1 cellular context compared by ENCODE assay signal in the genomic region with DNA sequence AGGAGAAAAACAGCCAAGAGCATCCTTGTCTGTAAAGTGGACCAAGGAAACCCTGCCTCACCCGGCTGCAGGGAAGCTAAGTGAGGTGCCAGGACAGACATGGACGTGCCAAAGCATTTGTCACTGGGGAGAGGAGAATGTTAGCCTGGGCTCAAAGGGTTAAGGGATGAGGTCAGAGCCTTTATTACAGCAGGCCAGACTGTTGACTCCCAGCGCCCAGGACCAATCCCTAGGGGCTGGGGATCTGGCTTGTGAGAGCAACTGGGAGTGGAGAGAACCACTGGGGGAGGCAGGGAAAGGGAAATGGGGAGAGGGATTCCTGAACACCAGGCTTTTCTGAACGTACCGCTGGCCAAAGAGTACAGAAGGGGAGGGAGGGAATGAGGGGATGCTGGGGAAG.
TF ChIP-seq lines count a peak whose summit lies in the region.

No MANE protein-coding gene starts in this region.

TF ChIP-seq in SK-N-SH, 30 proteins besides CTCF, POLR2A, EP300 and RAD21:
- TF ChIP-seq, protein P1, sequence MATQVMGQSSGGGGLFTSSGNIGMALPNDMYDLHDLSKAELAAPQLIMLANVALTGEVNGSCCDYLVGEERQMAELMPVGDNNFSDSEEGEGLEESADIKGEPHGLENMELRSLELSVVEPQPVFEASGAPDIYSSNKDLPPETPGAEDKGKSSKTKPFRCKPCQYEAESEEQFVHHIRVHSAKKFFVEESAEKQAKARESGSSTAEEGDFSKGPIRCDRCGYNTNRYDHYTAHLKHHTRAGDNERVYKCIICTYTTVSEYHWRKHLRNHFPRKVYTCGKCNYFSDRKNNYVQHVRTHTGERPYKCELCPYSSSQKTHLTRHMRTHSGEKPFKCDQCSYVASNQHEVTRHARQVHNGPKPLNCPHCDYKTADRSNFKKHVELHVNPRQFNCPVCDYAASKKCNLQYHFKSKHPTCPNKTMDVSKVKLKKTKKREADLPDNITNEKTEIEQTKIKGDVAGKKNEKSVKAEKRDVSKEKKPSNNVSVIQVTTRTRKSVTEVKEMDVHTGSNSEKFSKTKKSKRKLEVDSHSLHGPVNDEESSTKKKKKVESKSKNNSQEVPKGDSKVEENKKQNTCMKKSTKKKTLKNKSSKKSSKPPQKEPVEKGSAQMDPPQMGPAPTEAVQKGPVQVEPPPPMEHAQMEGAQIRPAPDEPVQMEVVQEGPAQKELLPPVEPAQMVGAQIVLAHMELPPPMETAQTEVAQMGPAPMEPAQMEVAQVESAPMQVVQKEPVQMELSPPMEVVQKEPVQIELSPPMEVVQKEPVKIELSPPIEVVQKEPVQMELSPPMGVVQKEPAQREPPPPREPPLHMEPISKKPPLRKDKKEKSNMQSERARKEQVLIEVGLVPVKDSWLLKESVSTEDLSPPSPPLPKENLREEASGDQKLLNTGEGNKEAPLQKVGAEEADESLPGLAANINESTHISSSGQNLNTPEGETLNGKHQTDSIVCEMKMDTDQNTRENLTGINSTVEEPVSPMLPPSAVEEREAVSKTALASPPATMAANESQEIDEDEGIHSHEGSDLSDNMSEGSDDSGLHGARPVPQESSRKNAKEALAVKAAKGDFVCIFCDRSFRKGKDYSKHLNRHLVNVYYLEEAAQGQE (IDR thresholded peaks at IDR 0.05; ENCODE audit: low read depth, low read length), result no peak
- TF ChIP-seq, protein P2, sequence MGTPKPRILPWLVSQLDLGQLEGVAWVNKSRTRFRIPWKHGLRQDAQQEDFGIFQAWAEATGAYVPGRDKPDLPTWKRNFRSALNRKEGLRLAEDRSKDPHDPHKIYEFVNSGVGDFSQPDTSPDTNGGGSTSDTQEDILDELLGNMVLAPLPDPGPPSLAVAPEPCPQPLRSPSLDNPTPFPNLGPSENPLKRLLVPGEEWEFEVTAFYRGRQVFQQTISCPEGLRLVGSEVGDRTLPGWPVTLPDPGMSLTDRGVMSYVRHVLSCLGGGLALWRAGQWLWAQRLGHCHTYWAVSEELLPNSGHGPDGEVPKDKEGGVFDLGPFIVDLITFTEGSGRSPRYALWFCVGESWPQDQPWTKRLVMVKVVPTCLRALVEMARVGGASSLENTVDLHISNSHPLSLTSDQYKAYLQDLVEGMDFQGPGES (IDR thresholded peaks at IDR 0.05; ENCODE audit: low read depth, low read length), result no peak
- no peak for TF ChIP-seq SMC3 (IDR thresholded peaks at IDR 0.05; ENCODE audit: low read depth, low read length)
- TF ChIP-seq, protein P3, sequence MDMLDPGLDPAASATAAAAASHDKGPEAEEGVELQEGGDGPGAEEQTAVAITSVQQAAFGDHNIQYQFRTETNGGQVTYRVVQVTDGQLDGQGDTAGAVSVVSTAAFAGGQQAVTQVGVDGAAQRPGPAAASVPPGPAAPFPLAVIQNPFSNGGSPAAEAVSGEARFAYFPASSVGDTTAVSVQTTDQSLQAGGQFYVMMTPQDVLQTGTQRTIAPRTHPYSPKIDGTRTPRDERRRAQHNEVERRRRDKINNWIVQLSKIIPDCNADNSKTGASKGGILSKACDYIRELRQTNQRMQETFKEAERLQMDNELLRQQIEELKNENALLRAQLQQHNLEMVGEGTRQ (IDR thresholded peaks at IDR 0.05; ENCODE audit: borderline replicate concordance, low read depth, low read length), result no peak
- TF ChIP-seq, protein P4, sequence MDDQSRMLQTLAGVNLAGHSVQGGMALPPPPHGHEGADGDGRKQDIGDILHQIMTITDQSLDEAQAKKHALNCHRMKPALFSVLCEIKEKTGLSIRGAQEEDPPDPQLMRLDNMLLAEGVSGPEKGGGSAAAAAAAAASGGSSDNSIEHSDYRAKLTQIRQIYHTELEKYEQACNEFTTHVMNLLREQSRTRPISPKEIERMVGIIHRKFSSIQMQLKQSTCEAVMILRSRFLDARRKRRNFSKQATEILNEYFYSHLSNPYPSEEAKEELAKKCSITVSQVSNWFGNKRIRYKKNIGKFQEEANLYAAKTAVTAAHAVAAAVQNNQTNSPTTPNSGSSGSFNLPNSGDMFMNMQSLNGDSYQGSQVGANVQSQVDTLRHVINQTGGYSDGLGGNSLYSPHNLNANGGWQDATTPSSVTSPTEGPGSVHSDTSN (IDR thresholded peaks at IDR 0.05), result no peak
- TF ChIP-seq, protein P5, sequence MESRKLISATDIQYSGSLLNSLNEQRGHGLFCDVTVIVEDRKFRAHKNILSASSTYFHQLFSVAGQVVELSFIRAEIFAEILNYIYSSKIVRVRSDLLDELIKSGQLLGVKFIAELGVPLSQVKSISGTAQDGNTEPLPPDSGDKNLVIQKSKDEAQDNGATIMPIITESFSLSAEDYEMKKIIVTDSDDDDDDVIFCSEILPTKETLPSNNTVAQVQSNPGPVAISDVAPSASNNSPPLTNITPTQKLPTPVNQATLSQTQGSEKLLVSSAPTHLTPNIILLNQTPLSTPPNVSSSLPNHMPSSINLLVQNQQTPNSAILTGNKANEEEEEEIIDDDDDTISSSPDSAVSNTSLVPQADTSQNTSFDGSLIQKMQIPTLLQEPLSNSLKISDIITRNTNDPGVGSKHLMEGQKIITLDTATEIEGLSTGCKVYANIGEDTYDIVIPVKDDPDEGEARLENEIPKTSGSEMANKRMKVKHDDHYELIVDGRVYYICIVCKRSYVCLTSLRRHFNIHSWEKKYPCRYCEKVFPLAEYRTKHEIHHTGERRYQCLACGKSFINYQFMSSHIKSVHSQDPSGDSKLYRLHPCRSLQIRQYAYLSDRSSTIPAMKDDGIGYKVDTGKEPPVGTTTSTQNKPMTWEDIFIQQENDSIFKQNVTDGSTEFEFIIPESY (IDR thresholded peaks at IDR 0.05; ENCODE audit: borderline replicate concordance, low read depth), result no peak
- TF ChIP-seq NFIC (IDR thresholded peaks at IDR 0.05; ENCODE audit: borderline replicate concordance), result no peak
- no peak for TF ChIP-seq TAF1 (IDR thresholded peaks at IDR 0.05; ENCODE audit: borderline replicate concordance, low read depth, low read length)
- TF ChIP-seq RFX5 (IDR thresholded peaks at IDR 0.05; ENCODE audit: low read length), result no peak
- TF ChIP-seq GATA2 (CRISPR knock-in tag; IDR thresholded peaks at IDR 0.05), result no peak
- no peak for TF ChIP-seq GABPA (IDR thresholded peaks at IDR 0.05; ENCODE audit: low read depth)
- no peak for TF ChIP-seq POLR2AphosphoS5 (IDR thresholded peaks at IDR 0.05; ENCODE audit: low read depth, low read length)
- TF ChIP-seq EZH2phosphoT487 (IDR thresholded peaks at IDR 0.05; ENCODE audit: borderline replicate concordance, low read depth), result no peak
- TF ChIP-seq MEF2A (IDR thresholded peaks at IDR 0.05; ENCODE audit: borderline replicate concordance, low read depth), result no peak
